ENCODE assay signal across 2 cellular contexts in the genomic region with DNA sequence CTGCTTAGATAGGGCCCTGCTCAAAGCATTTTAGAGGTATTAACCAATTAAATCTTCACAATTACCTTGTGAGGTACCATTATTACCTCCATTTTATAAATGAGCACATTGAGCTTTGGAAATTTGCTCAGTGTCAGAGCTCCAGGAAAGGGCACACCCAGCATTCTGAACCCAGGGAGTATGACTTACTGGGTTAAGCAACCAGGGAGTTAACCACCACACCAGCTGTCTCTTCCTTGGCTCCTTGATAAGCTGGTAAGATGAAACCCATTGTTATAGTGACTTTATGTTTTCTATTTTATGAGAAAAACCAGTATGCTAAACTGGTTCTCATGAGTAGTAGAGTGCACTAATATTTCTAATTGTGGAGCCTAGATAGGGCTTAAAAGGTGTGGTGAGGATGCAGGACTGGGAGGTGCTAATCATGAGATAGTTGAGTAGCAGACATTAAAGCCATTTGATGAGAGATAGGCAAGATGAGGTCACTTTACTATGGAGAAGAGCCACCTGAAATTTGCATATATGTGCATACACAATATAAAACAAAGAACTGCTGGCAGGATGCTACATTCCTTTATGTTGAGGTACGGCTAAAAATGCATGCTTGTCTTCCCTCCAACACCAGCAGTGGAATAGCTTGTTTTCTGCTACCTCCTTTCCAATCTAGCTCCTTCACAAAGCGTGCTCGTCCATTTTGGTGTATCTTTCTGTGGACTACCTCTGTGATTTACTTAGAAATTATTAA.
TF ChIP-seq lines count a peak whose summit lies in the region.

No MANE protein-coding gene starts in this region.

TF ChIP-seq in SK-N-SH treated with all-trans-retinoic acid at 6 μM for 48 hours, 23 proteins besides CTCF, POLR2A, EP300 and RAD21 (continued from another document):
- TF ChIP-seq CREB5 (CRISPR knock-in tag; IDR thresholded peaks at IDR 0.05; ENCODE audit: low read depth) (no peak), ZNF565 (CRISPR knock-in tag; conservative IDR thresholded peaks at IDR 0.05; ENCODE audit: low read depth) (no peak), SNAI2 (CRISPR knock-in tag; IDR thresholded peaks at IDR 0.05) (no peak), ZC3H10 (CRISPR knock-in tag; IDR thresholded peaks at IDR 0.05) (no peak)

TF ChIP-seq in SK-N-SH, 30 proteins besides CTCF, POLR2A, EP300 and RAD21 (continued from another document):
- TF ChIP-seq, protein P1, sequence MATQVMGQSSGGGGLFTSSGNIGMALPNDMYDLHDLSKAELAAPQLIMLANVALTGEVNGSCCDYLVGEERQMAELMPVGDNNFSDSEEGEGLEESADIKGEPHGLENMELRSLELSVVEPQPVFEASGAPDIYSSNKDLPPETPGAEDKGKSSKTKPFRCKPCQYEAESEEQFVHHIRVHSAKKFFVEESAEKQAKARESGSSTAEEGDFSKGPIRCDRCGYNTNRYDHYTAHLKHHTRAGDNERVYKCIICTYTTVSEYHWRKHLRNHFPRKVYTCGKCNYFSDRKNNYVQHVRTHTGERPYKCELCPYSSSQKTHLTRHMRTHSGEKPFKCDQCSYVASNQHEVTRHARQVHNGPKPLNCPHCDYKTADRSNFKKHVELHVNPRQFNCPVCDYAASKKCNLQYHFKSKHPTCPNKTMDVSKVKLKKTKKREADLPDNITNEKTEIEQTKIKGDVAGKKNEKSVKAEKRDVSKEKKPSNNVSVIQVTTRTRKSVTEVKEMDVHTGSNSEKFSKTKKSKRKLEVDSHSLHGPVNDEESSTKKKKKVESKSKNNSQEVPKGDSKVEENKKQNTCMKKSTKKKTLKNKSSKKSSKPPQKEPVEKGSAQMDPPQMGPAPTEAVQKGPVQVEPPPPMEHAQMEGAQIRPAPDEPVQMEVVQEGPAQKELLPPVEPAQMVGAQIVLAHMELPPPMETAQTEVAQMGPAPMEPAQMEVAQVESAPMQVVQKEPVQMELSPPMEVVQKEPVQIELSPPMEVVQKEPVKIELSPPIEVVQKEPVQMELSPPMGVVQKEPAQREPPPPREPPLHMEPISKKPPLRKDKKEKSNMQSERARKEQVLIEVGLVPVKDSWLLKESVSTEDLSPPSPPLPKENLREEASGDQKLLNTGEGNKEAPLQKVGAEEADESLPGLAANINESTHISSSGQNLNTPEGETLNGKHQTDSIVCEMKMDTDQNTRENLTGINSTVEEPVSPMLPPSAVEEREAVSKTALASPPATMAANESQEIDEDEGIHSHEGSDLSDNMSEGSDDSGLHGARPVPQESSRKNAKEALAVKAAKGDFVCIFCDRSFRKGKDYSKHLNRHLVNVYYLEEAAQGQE (IDR thresholded peaks at IDR 0.05; ENCODE audit: low read depth, low read length), result no peak
- TF ChIP-seq POLR2AphosphoS5 (IDR thresholded peaks at IDR 0.05; ENCODE audit: low read depth, low read length), result no peak
